Comparison of ENCODE assay signal across 14 cellular contexts in genomic region chr6:163483107-163483506, GRCh38.
DNase-seq lines count a peak whose midpoint lies in the region; ATAC-seq and TF ChIP-seq lines count a peak whose summit lies in the region.
"Had no signal": no experiment of that assay in that cellular context is flagged by ENCODE, and none has a peak within 500 bp of the region (broad histone marks: within the 10 kb centered on the region; RNA-seq: fewer than 3 reads in every experiment).

No MANE protein-coding gene starts in this region.

- no peak for DNase-seq in left ventricle myocardium superior
- no peak for DNase-seq in heart right ventricle
- DNase-seq in gastrocnemius medialis: no peak
- DNase-seq: C1 segment of cervical spinal cord; CD4-positive, alpha-beta memory T cell; COR-L47; DMS153; DND-41; GM23248; H7; HCEC 1CT had no signal

- peak overlapping the region in 3 of 5 experiments; percentile 3 to 77 (median 75) for H3K27ac Mint-ChIP-seq in brain

- WGBS in heart right ventricle, 2 donors: 39 to 45% methylated on average over 2 of the region's 2 CpGs

- peaks cover 83% of the 10 kb centered on the region for H3K4me1 Mint-ChIP-seq in brain

- in situ Hi-C loops in gastrocnemius medialis (cut with MboI; ENCODE audit: low sequenced_read_pairs in 4 of 4): no loop called here

- H3K4me3 ChIP-seq in heart right ventricle: no peak overlapping the region
- no peak overlapping the region for H3K4me3 ChIP-seq in gastrocnemius medialis
- H3K4me3 ChIP-seq: GM23248 had no signal

- no peak for TF ChIP-seq CTCF in heart right ventricle (IDR thresholded peaks at IDR 0.05)
- no peak for TF ChIP-seq CTCF in brain (conservative IDR thresholded peaks at IDR 0.05)
- no peak for TF ChIP-seq CTCF in gastrocnemius medialis (IDR thresholded peaks at IDR 0.05 in 4 of 5, conservative IDR thresholded peaks at IDR 0.05 in 1 of 5)

- H3K27me3 ChIP-seq in heart right ventricle (no peaks in the 10 kb centered on the region), gastrocnemius medialis (no peaks in the 10 kb centered on the region)

- peaks cover 97% of the 10 kb centered on the region for H3K36me3 Mint-ChIP-seq in brain

- ATAC-seq in left ventricle myocardium superior: peak; percentile 30
- no peak for ATAC-seq in heart right ventricle
- no peak for ATAC-seq in gastrocnemius medialis
- no peak for ATAC-seq in HG03280 (IDR thresholded peaks at IDR 0.05; ENCODE audit: unreplicated experiment)
- ATAC-seq in HG03565 (IDR thresholded peaks at IDR 0.05; ENCODE audit: unreplicated experiment): no peak

- H3K36me3 ChIP-seq in heart right ventricle (peaks cover 0 to 40% (median 13%) of the 10 kb centered on the region in 9 donors), gastrocnemius medialis (peaks cover 0 to 16% of the 10 kb centered on the region in 2 donors)

- peaks cover 4% of the 10 kb centered on the region for H3K27me3 Mint-ChIP-seq in brain
- H3K27me3 Mint-ChIP-seq: CD4-positive, alpha-beta memory T cell had no signal

- H3K9me3 Mint-ChIP-seq in brain: peaks cover 0 to 6% (median 3%) of the 10 kb centered on the region in 5 experiments
- H3K9me3 Mint-ChIP-seq: CD4-positive, alpha-beta memory T cell had no signal

- H3K4me1 ChIP-seq in heart right ventricle: peaks cover 8 to 99% (median 73%) of the 10 kb centered on the region in 9 donors
- peaks cover 82% of the 10 kb centered on the region in 2 donors for H3K4me1 ChIP-seq in gastrocnemius medialis

- no peak for TF ChIP-seq POLR2A in gastrocnemius medialis (IDR thresholded peaks at IDR 0.05)

- peak overlapping the region in 1 of 5 experiments; percentile 31 for H3K4me3 Mint-ChIP-seq in brain
- H3K4me3 Mint-ChIP-seq: CD4-positive, alpha-beta memory T cell had no signal

- no peaks in the 10 kb centered on the region for H3K9me3 ChIP-seq in heart right ventricle
- H3K9me3 ChIP-seq in gastrocnemius medialis: no peaks in the 10 kb centered on the region

- H3K27ac ChIP-seq in heart right ventricle (no peak overlapping the region), gastrocnemius medialis (peak overlapping the region; percentile 8 to 84 (median 76))
- H3K27ac ChIP-seq: GM23248 had no signal

- intact Hi-C loops in left ventricle myocardium superior (cut with micrococcal nuclease): no loop called here
- intact Hi-C loops in heart right ventricle (cut with DNase I): no loop called here
- intact Hi-C loops in gastrocnemius medialis (cut with DNase I; ENCODE audit: low total_unique reads): no loop called here

Comparison
In these comparisons a context has a peak if more than half of its experiments do, and no peak if none do; other contexts are left out.
1. H3K27ac ChIP-seq: peak in gastrocnemius medialis (4 of 4); none in heart right ventricle (0 of 10).